11 cellular contexts compared by ENCODE assay signal in genomic region chr14:68715032-68715924, GRCh38.
DNase-seq lines count a peak whose midpoint lies in the region; ATAC-seq and TF ChIP-seq lines count a peak whose summit lies in the region.
"Had no signal": no experiment of that assay in that cellular context is flagged by ENCODE, and none has a peak within 500 bp of the region (broad histone marks: within the 10 kb centered on the region; RNA-seq: fewer than 3 reads in every experiment).

No MANE protein-coding gene starts in this region.

- CTCF ChIA-PET in CD4-positive, alpha-beta memory T cell (lab: Charles Lee; ENCODE audit: partially characterized antibody): interaction anchor here (1.3 kb wide), 1 partner anchor 30 kb away, joined by 4 read pairs; no protein-coding TSS in a partner anchor
- CTCF ChIA-PET in HCT116 (lab: Charles Lee): no interaction called here

- H2BK5ac ChIP-seq in mesenchymal stem cell (ENCODE audit: low read depth, low read length, poor library complexity, severe bottlenecking): no peak overlapping the region

- no peaks in the 10 kb centered on the region for H3K27me3 ChIP-seq in CD4-positive, alpha-beta memory T cell (ENCODE audit: insufficient read depth, low read length)
- H3K27me3 ChIP-seq in HCT116 (ENCODE audit: insufficient read depth, low read length): no peaks in the 10 kb centered on the region
- H3K27me3 ChIP-seq in brain microvascular endothelial cell (replicated peaks): no peaks in the 10 kb centered on the region
- no peaks in the 10 kb centered on the region for H3K27me3 ChIP-seq in mesenchymal stem cell (ENCODE audit: control insufficient read depth in 1 of 2, insufficient read depth in 1 of 2, low read length in 2 of 2)

- no peak for TF ChIP-seq RAD21 in HCT116 (IDR thresholded peaks at IDR 0.05; ENCODE audit: low read depth)

- no peaks in the 10 kb centered on the region for H3K27me3 Mint-ChIP-seq in CD4-positive, alpha-beta memory T cell

- peak in 2 of 3 experiments; percentile 13 to 32; a peak in 3 of 6 replicates for TF ChIP-seq CTCF in HCT116 (IDR thresholded peaks at IDR 0.05 in 2 of 3, conservative IDR thresholded peaks at IDR 0.05 in 1 of 3; ENCODE audit: borderline replicate concordance in 1 of 3, insufficient read depth in 1 of 3, low read depth in 2 of 3, low read length in 2 of 3)
- peak; percentile 26 for TF ChIP-seq CTCF in brain microvascular endothelial cell (IDR thresholded peaks at IDR 0.05; ENCODE audit: low read depth, low read length, missing control alignments)

- no peak overlapping the region for H3K4me3 Mint-ChIP-seq in CD4-positive, alpha-beta memory T cell

- no peak overlapping the region for H2BK15ac ChIP-seq in mesenchymal stem cell (ENCODE audit: low read depth, poor library complexity, severe bottlenecking)

- DNase-seq in CD4-positive, alpha-beta memory T cell: no peak
- DNase-seq in HCT116 (ENCODE audit: low read depth, low spot score): no peak
- DNase-seq in brain microvascular endothelial cell: peak; percentile 75
- peak; percentile 94 for DNase-seq in mesenchymal stem cell
- DNase-seq in RKO (ENCODE audit: low spot score): no peak
- DNase-seq in SK-N-DZ (ENCODE audit: low spot score): no peak
- DNase-seq in NCI-H2081 (lab: John Stamatoyannopoulos, UW): no peak
- no peak for DNase-seq in cerebellum (ENCODE audit: low spot score)
- DNase-seq: effector memory CD4-positive, alpha-beta T cell; RPMI8226 had no signal

- WGBS in mesenchymal stem cell: 59% methylated on average over 6 of the region's 7 CpGs

- H3K79me2 ChIP-seq in HCT116 (ENCODE audit: insufficient read depth, low read length): no peaks in the 10 kb centered on the region

- H3K27ac Mint-ChIP-seq in CD4-positive, alpha-beta memory T cell: peak overlapping the region in 6 of 7 donors; percentile 24 to 74 (median 42)

- no peaks in the 10 kb centered on the region for H3K9me3 ChIP-seq in CD4-positive, alpha-beta memory T cell (ENCODE audit: control insufficient read depth in 1 of 2, low read length in 2 of 2)
- H3K9me3 ChIP-seq in HCT116 (ENCODE audit: control insufficient read depth in 1 of 2, insufficient read depth in 1 of 2, low read depth in 1 of 2, low read length in 2 of 2) (no peaks in the 10 kb centered on the region), mesenchymal stem cell (ENCODE audit: control insufficient read depth, low read length) (no peaks in the 10 kb centered on the region)

- no peak for ATAC-seq in HCT116

- in situ Hi-C loops in brain microvascular endothelial cell (cut with HindIII; ENCODE audit: low pct_ligation_motif_present, low sequenced_read_pairs): no loop called here

- H4K20me1 ChIP-seq in HCT116 (ENCODE audit: insufficient read depth): no peaks in the 10 kb centered on the region

- H3K4me1 ChIP-seq in CD4-positive, alpha-beta memory T cell (ENCODE audit: insufficient read depth, low read length): peaks cover 64% of the 10 kb centered on the region
- H3K4me1 ChIP-seq in HCT116 (ENCODE audit: control insufficient read depth in 1 of 2, insufficient read depth in 2 of 2, low read length in 2 of 2): peaks cover 0 to 5% of the 10 kb centered on the region in 2 experiments; a peak in 1 of 4 replicates
- H3K4me1 ChIP-seq in mesenchymal stem cell (ENCODE audit: control insufficient read depth, insufficient read depth, low read depth, low read length): peaks cover 2% of the 10 kb centered on the region

- no peaks in the 10 kb centered on the region for H3K36me3 ChIP-seq in CD4-positive, alpha-beta memory T cell (ENCODE audit: insufficient read depth, low read length)
- no peaks in the 10 kb centered on the region for H3K36me3 ChIP-seq in HCT116 (ENCODE audit: control insufficient read depth in 1 of 2, insufficient read depth in 2 of 2, low read length in 2 of 2)
- H3K36me3 ChIP-seq in brain microvascular endothelial cell (replicated peaks): no peaks in the 10 kb centered on the region
- no peaks in the 10 kb centered on the region for H3K36me3 ChIP-seq in mesenchymal stem cell (ENCODE audit: control insufficient read depth in 1 of 2, insufficient read depth in 2 of 2, low read depth in 1 of 2, low read length in 2 of 2)

- H3K23ac ChIP-seq in mesenchymal stem cell (ENCODE audit: low read length in 2 of 2): no peak overlapping the region

- no peak overlapping the region for H2AK5ac ChIP-seq in mesenchymal stem cell (ENCODE audit: low read length, severe bottlenecking)

- no peak overlapping the region for H3K14ac ChIP-seq in mesenchymal stem cell (ENCODE audit: low read length in 2 of 2)

- intact Hi-C loops in CD4-positive, alpha-beta memory T cell (cut with micrococcal nuclease): no loop called here
- intact Hi-C loops in HCT116 (cut with micrococcal nuclease): no loop called here

- H3K4me1 Mint-ChIP-seq in CD4-positive, alpha-beta memory T cell: peaks cover 49 to 76% (median 62%) of the 10 kb centered on the region in 4 donors

- H4K91ac ChIP-seq in mesenchymal stem cell (ENCODE audit: low read length): no peak overlapping the region

- POLR2A ChIA-PET in CD4-positive, alpha-beta memory T cell (lab: Charles Lee; ENCODE audit: partially characterized antibody): interaction anchor here (0.9 to 8.8 kb wide), 5 partner anchors 13 to 80 kb away, joined by 3 to 112 read pairs (median 36); partner anchors contain the start of gene ZFP36L1
- POLR2A ChIA-PET in HCT116 (lab: Charles Lee): no interaction called here

- H3K4me3 ChIP-seq in CD4-positive, alpha-beta memory T cell (ENCODE audit: low read length in 2 of 2): no peak overlapping the region
- no peak overlapping the region for H3K4me3 ChIP-seq in HCT116 (replicated peaks in 1 of 2; ENCODE audit: low read depth in 1 of 2, low read length in 2 of 2)
- no peak overlapping the region for H3K4me3 ChIP-seq in brain microvascular endothelial cell (ENCODE audit: low read depth, low read length)
- no peak overlapping the region for H3K4me3 ChIP-seq in mesenchymal stem cell (ENCODE audit: insufficient read depth in 1 of 2, low read depth in 1 of 2, low read length in 2 of 2)
- H3K4me3 ChIP-seq: skin epidermis had no signal

- no peaks in the 10 kb centered on the region for H3K79me1 ChIP-seq in mesenchymal stem cell (replicated peaks; ENCODE audit: low read length, poor library complexity, severe bottlenecking)

- no peaks in the 10 kb centered on the region for H3K36me3 Mint-ChIP-seq in CD4-positive, alpha-beta memory T cell

- BruUV-seq in HCT116 (replicated peaks; lab: Mats Ljungman, UMichigan): no TSS peak

- H2BK120ac ChIP-seq in mesenchymal stem cell (ENCODE audit: low read depth, low read length): no peak overlapping the region

- peak overlapping the region in 1 of 2 experiments; percentile 3 for H2BK12ac ChIP-seq in mesenchymal stem cell (ENCODE audit: low read length in 2 of 2)

- RAD21 ChIA-PET in HCT116 (lab: Charles Lee; ENCODE audit: low non-redundant PET in 1 of 2, low total read pairs in 2 of 2, uncharacterized antibody in 2 of 2, unreplicated experiment in 2 of 2): no interaction called here

- no peak overlapping the region for H3K27ac ChIP-seq in CD4-positive, alpha-beta memory T cell (ENCODE audit: low read depth, low read length)
- H3K27ac ChIP-seq in HCT116 (ENCODE audit: low read depth, low read length) (no peak overlapping the region), brain microvascular endothelial cell (no peak overlapping the region), mesenchymal stem cell (ENCODE audit: low read length, poor library complexity, severe bottlenecking) (no peak overlapping the region)

- peak overlapping the region in 1 of 2 experiments; percentile 83 for H3K18ac ChIP-seq in mesenchymal stem cell (ENCODE audit: low read depth in 1 of 2, low read length in 2 of 2)

- H3K9me2 ChIP-seq in HCT116 (ENCODE audit: insufficient read depth): no peaks in the 10 kb centered on the region

- no peak overlapping the region for H3K4ac ChIP-seq in mesenchymal stem cell (ENCODE audit: low read depth in 1 of 2, low read length in 2 of 2)

- no peak overlapping the region for H4K8ac ChIP-seq in mesenchymal stem cell (ENCODE audit: low read length)

- H2AFZ ChIP-seq in HCT116 (ENCODE audit: low read depth, low read length, poor library complexity, severe bottlenecking): no peak overlapping the region
- no peak overlapping the region for H2AFZ ChIP-seq in mesenchymal stem cell (ENCODE audit: low read depth, low read length)

- H3K9ac ChIP-seq in HCT116 (ENCODE audit: low read length) (no peak overlapping the region), mesenchymal stem cell (ENCODE audit: low read length) (no peak overlapping the region)

- no peak for TF ChIP-seq POLR2A in HCT116 (IDR thresholded peaks at IDR 0.05; ENCODE audit: borderline replicate concordance, extremely low read depth, insufficient read depth, insufficient read length)

- no peaks in the 10 kb centered on the region for H3K9me3 Mint-ChIP-seq in CD4-positive, alpha-beta memory T cell

- H3K4me2 ChIP-seq in HCT116 (ENCODE audit: low read length) (no peak overlapping the region), mesenchymal stem cell (ENCODE audit: low read length, poor library complexity, severe bottlenecking) (no peak overlapping the region)

TF ChIP-seq in HCT116, 20 proteins besides CTCF, POLR2A, EP300 and RAD21:
- TF ChIP-seq ZNF274 (IDR thresholded peaks at IDR 0.05; ENCODE audit: low read depth, low read length) (no peak), ATF3 (IDR thresholded peaks at IDR 0.05) (no peak), SP1 (IDR thresholded peaks at IDR 0.05; ENCODE audit: low read depth) (no peak), FOSL1 (IDR thresholded peaks at IDR 0.05; ENCODE audit: low read depth) (no peak), CEBPB (IDR thresholded peaks at IDR 0.05; ENCODE audit: low read depth) (no peak), EZH2 (IDR thresholded peaks at IDR 0.05) (no peak)

Comparison
In these comparisons a context has a peak if more than half of its experiments do, and no peak if none do; other contexts are left out.
1. DNase-seq: peak in brain microvascular endothelial cell (single experiment) and mesenchymal stem cell (single experiment); none in CD4-positive, alpha-beta memory T cell (0 of 5), HCT116 (single experiment), RKO (single experiment), SK-N-DZ (single experiment), NCI-H2081 (0 of 2) and cerebellum (single experiment).